In genomic region chr2:128401680-128402079, GRCh38 we compare ENCODE assay signal across 24 cellular contexts.
DNase-seq lines count a peak whose midpoint lies in the region; ATAC-seq and TF ChIP-seq lines count a peak whose summit lies in the region.
"Had no signal": no experiment of that assay in that cellular context is flagged by ENCODE, and none has a peak within 500 bp of the region (broad histone marks: within the 10 kb centered on the region; RNA-seq: fewer than 3 reads in every experiment).

No MANE protein-coding gene starts in this region.

- no peak for TF ChIP-seq POLR2A in spleen (IDR thresholded peaks at IDR 0.05)

- no peak overlapping the region for H3K4me3 Mint-ChIP-seq in stimulated activated naive CD8-positive, alpha-beta T cell treated with anti-CD3 and anti-CD28 coated beads, Interleukin-15, amount 100 ng/mL, for 72 hours
- H3K4me3 Mint-ChIP-seq: CD4-positive, CD25-positive, alpha-beta regulatory T cell; HFFc6 had no signal

- H3K27ac Mint-ChIP-seq in stimulated activated naive CD8-positive, alpha-beta T cell treated with anti-CD3 and anti-CD28 coated beads, Interleukin-15, amount 100 ng/mL, for 72 hours = no peak overlapping the region
- H3K27ac Mint-ChIP-seq: CD4-positive, CD25-positive, alpha-beta regulatory T cell; HFFc6 had no signal

- no peaks in the 10 kb centered on the region for H3K9me3 Mint-ChIP-seq in stimulated activated naive CD8-positive, alpha-beta T cell treated with anti-CD3 and anti-CD28 coated beads, Interleukin-15, amount 100 ng/mL, for 72 hours
- H3K9me3 Mint-ChIP-seq: HFFc6 had no signal

- DNase-seq in cardiac septum (ENCODE audit: low spot score) (peak; percentile 10), left cardiac atrium (no peak), mesenteric fat pad (ENCODE audit: low spot score) (peak; percentile 88), spleen (peak; percentile 30), NCI-H748 treated with DMSO at 0.1 percent for 48 hours (lab: John Stamatoyannopoulos, UW) (no peak)
- no peak for DNase-seq in stimulated activated naive CD8-positive, alpha-beta T cell treated with anti-CD3 and anti-CD28 coated beads, Interleukin-15, amount 100 ng/mL, for 72 hours
- DNase-seq in NK-92 treated with Interleukin-12 subunit alpha and Interleukin-12 subunit beta, amount 100 ng/mL, for 24 hours (lab: John Stamatoyannopoulos, UW) = no peak
- DNase-seq: 8988T; ACHN; CD4-positive, CD25-positive, alpha-beta regulatory T cell; GM23248; HFFc6; KBM-7; MV-4-11; NCI-H1105 treated with DMSO at 0.1 percent for 48 hours; NCI-H146; NCI-H2029 treated with DMSO at 0.1 percent for 48 hours; NCI-H446 treated with DMSO at 0.1 percent for 48 hours; NCI-H526 treated with DMSO at 0.1 percent for 48 hours; SHP77 treated with DMSO at 0.1 percent for 48 hours had no signal

- intact Hi-C loops in cardiac septum (cut with DNase I) (no loop called here), left cardiac atrium (cut with DNase I) (no loop called here), spleen (cut with DNase I; ENCODE audit: low total_unique reads) (no loop called here)

- peaks cover 0 to 18% (median 6%) of the 10 kb centered on the region in 6 donors for H3K4me1 ChIP-seq in spleen

- H3K27ac ChIP-seq in spleen = no peak overlapping the region
- H3K27ac ChIP-seq: GM23248, RWPE1 had no signal

- ATAC-seq in left cardiac atrium (no peak), HG02973 (IDR thresholded peaks at IDR 0.05; ENCODE audit: unreplicated experiment) (no peak)
- ATAC-seq in stimulated activated naive CD8-positive, alpha-beta T cell treated with anti-CD3 and anti-CD28 coated beads, Interleukin-15, amount 100 ng/mL, for 72 hours = no peak
- ATAC-seq: Panc1 had no signal

- peaks cover 33% of the 10 kb centered on the region for H3K27me3 Mint-ChIP-seq in stimulated activated naive CD8-positive, alpha-beta T cell treated with anti-CD3 and anti-CD28 coated beads, Interleukin-15, amount 100 ng/mL, for 72 hours

- no peak for TF ChIP-seq CTCF in spleen (IDR thresholded peaks at IDR 0.05 in 8 of 11, conservative IDR thresholded peaks at IDR 0.05 in 3 of 11)

- 92 to 99% (median 95%) methylated on average over 6 to 8 of the region's 8 CpGs for WGBS in spleen, 5 donors

- no peaks in the 10 kb centered on the region for H3K27me3 ChIP-seq in spleen (replicated peaks in 1 of 7)

- H3K4me1 Mint-ChIP-seq in stimulated activated naive CD8-positive, alpha-beta T cell treated with anti-CD3 and anti-CD28 coated beads, Interleukin-15, amount 100 ng/mL, for 72 hours = no peaks in the 10 kb centered on the region

- no peak overlapping the region for H3K4me3 ChIP-seq in spleen
- H3K4me3 ChIP-seq: GM23248, HAP-1 had no signal

- no peaks in the 10 kb centered on the region for H3K36me3 ChIP-seq in spleen
- H3K36me3 ChIP-seq: HAP-1 had no signal

- no peaks in the 10 kb centered on the region for H3K9me3 ChIP-seq in spleen
- H3K9me3 ChIP-seq: HAP-1 had no signal

Comparison
In these comparisons a context has a peak if more than half of its experiments do, and no peak if none do; other contexts are left out.
1. DNase-seq: peak in cardiac septum (single experiment), mesenteric fat pad (single experiment) and spleen (single experiment); none in left cardiac atrium (single experiment), stimulated activated naive CD8-positive, alpha-beta T cell treated with anti-CD3 and anti-CD28 coated beads, Interleukin-15, amount 100 ng/mL, for 72 hours (0 of 2), NCI-H748 treated with DMSO at 0.1 percent for 48 hours (single experiment) and NK-92 treated with Interleukin-12 subunit alpha and Interleukin-12 subunit beta, amount 100 ng/mL, for 24 hours (single experiment).